Comparison of ENCODE assay signal across 21 cellular contexts in the genomic region with DNA sequence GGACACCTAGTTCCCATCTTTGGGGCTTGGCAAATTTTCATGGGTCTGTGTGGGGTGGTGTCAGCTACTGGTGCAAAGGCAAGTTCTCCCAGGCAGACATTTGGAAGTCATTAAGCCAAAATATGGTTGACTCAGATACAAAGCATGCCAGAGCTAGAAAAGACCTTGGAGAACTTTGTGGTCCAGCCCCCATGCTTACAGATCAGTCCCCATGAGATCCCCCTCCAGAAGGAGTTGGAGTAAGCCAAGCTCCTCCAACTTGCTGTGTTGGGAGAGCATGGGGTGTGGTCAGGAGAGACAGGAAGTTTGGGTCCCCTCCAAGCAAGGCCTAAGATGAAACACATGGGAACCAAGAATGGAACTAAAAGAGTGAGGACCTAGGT.
DNase-seq lines count a peak whose midpoint lies in the region; ATAC-seq and TF ChIP-seq lines count a peak whose summit lies in the region.
"Had no signal": no experiment of that assay in that cellular context is flagged by ENCODE, and none has a peak within 500 bp of the region (broad histone marks: within the 10 kb centered on the region; RNA-seq: fewer than 3 reads in every experiment).

No MANE protein-coding gene starts in this region.

- no peak overlapping the region for H3K4me3 ChIP-seq in SK-N-SH (ENCODE audit: low read depth in 2 of 2, low read length in 1 of 2)
- no peak overlapping the region for H3K4me3 ChIP-seq in adipocyte (ENCODE audit: low read length)
- H3K4me3 ChIP-seq: mucosa of descending colon, psoas muscle, transverse colon had no signal

- no peak for TF ChIP-seq RAD21 in SK-N-SH (IDR thresholded peaks at IDR 0.05; ENCODE audit: low read length)

- H3K9ac ChIP-seq in SK-N-SH, result no peak overlapping the region
- H3K9ac ChIP-seq in adipocyte (ENCODE audit: low read length), result no peak overlapping the region

- H3K27ac ChIP-seq in SK-N-SH (ENCODE audit: low read depth in 2 of 2, low read length in 1 of 2), result no peak overlapping the region
- H3K27ac ChIP-seq: 22Rv1, psoas muscle, transverse colon had no signal

- no peak for TF ChIP-seq CTCF in SK-N-SH (IDR thresholded peaks at IDR 0.05)

- H3K4me1 ChIP-seq in SK-N-SH (ENCODE audit: control insufficient read depth in 1 of 2, insufficient read depth in 2 of 2, low read depth in 1 of 2, low read length in 1 of 2) (peaks cover 0 to 6% of the 10 kb centered on the region in 2 experiments; a peak in 1 of 4 replicates), adipocyte (ENCODE audit: control insufficient read depth, insufficient read depth, low read length) (peaks cover 7% of the 10 kb centered on the region)

- POLR2A ChIA-PET in SK-N-SH (lab: Yijun Ruan, JAX), result no interaction called here

- no peak overlapping the region for H2AFZ ChIP-seq in SK-N-SH (ENCODE audit: low read depth)

- CTCF ChIA-PET in SK-N-SH (lab: Yijun Ruan, JAX), result interaction anchor here (0.7 to 11.5 kb wide), 45 partner anchors 8 to 940 kb away, joined by 3 to 167 read pairs (median 5); a partner anchor contains a TSS

- H4K20me1 ChIP-seq in SK-N-SH (ENCODE audit: insufficient read depth), result no peaks in the 10 kb centered on the region

- H3F3A ChIP-seq in SK-N-SH (replicated peaks; ENCODE audit: insufficient read depth), result no peaks in the 10 kb centered on the region

- no peaks in the 10 kb centered on the region for H3K79me2 ChIP-seq in SK-N-SH (ENCODE audit: insufficient read depth)

- H3K27me3 ChIP-seq in SK-N-SH (ENCODE audit: insufficient read depth), result no peaks in the 10 kb centered on the region
- H3K27me3 ChIP-seq in adipocyte (replicated peaks; ENCODE audit: control insufficient read depth, insufficient read depth, low read length), result no peaks in the 10 kb centered on the region

- DNase-seq in SK-N-SH (no peak), EL (peak; percentile 66), adipocyte (ENCODE audit: low read depth) (peak; percentile 47), left lobe of liver (ENCODE audit: low spot score) (peak; percentile 28), NCI-H2196 (lab: John Stamatoyannopoulos, UW; ENCODE audit: unreplicated experiment) (no peak), iPS-NIHi7 (ENCODE audit: extremely low spot score) (no peak), mucosa of gallbladder (ENCODE audit: low spot score) (no peak)
- DNase-seq: activated CD4-positive, alpha-beta T cell treated with anti-CD3 and anti-CD28 coated beads, Interleukin-2, amount 50 U/mL, for 48 hours; AML-193; DND-41; mucosa of descending colon; NCI-H1092; NCI-H1694; NCI-H446 treated with DMSO at 0.1 percent for 48 hours; occipital lobe; stimulated activated CD4-positive, alpha-beta T cell treated with anti-CD3 and anti-CD28 coated beads, Interleukin-4, amount 100 ng/mL, for 24 hours; transverse colon had no signal

- H3K36me3 ChIP-seq in SK-N-SH (replicated peaks in 1 of 2; ENCODE audit: control insufficient read depth in 1 of 2, insufficient read depth in 2 of 2, low read length in 1 of 2) (no peaks in the 10 kb centered on the region), adipocyte (ENCODE audit: control insufficient read depth, insufficient read depth, low read length, severe bottlenecking) (no peaks in the 10 kb centered on the region)
- H3K36me3 ChIP-seq: transverse colon had no signal

- ATAC-seq in SK-N-SH treated with all-trans-retinoic acid at 6 μM for 48 hours (no peak), left lobe of liver (no peak)
- ATAC-seq: natural killer cell treated with Interleukin-12 subunit alpha and Interleukin-12 subunit beta and Interleukin-15 and Interleukin-18, amount 100 ng/mL, for 72 hours had no signal

- no peak overlapping the region for H3K4me2 ChIP-seq in SK-N-SH

- TF ChIP-seq EP300 in SK-N-SH (IDR thresholded peaks at IDR 0.05; ENCODE audit: borderline replicate concordance in 1 of 2, low read depth in 1 of 2, low read length in 1 of 2), result no peak

- H3K9me3 ChIP-seq in SK-N-SH (no peaks in the 10 kb centered on the region), adipocyte (ENCODE audit: control insufficient read depth, low read length) (peaks cover 31% of the 10 kb centered on the region)
- H3K9me3 ChIP-seq: mucosa of descending colon, psoas muscle had no signal

- no peaks in the 10 kb centered on the region for H3K9me2 ChIP-seq in SK-N-SH

TF ChIP-seq in SK-N-SH, 30 proteins besides CTCF, POLR2A, EP300 and RAD21:
- TF ChIP-seq SMC3 (IDR thresholded peaks at IDR 0.05; ENCODE audit: low read depth, low read length) (no peak), TCF12 (IDR thresholded peaks at IDR 0.05) (peak; percentile 34)

TF ChIP-seq in SK-N-SH treated with all-trans-retinoic acid at 6 μM for 48 hours, 23 proteins besides CTCF, POLR2A, EP300 and RAD21:
- TF ChIP-seq ESRRG (CRISPR knock-in tag; IDR thresholded peaks at IDR 0.05) (no peak), BACH2 (CRISPR knock-in tag; IDR thresholded peaks at IDR 0.05; ENCODE audit: borderline replicate concordance) (no peak), TCF4 (CRISPR knock-in tag; IDR thresholded peaks at IDR 0.05; ENCODE audit: borderline replicate concordance) (no peak), PPARA (CRISPR knock-in tag; IDR thresholded peaks at IDR 0.05; ENCODE audit: borderline replicate concordance) (no peak), ZNF565 (CRISPR knock-in tag; conservative IDR thresholded peaks at IDR 0.05; ENCODE audit: low read depth) (no peak), ZNF70 (CRISPR knock-in tag; IDR thresholded peaks at IDR 0.05) (no peak), ZFP3 (CRISPR knock-in tag; IDR thresholded peaks at IDR 0.05) (no peak)
- TF ChIP-seq, protein P1, sequence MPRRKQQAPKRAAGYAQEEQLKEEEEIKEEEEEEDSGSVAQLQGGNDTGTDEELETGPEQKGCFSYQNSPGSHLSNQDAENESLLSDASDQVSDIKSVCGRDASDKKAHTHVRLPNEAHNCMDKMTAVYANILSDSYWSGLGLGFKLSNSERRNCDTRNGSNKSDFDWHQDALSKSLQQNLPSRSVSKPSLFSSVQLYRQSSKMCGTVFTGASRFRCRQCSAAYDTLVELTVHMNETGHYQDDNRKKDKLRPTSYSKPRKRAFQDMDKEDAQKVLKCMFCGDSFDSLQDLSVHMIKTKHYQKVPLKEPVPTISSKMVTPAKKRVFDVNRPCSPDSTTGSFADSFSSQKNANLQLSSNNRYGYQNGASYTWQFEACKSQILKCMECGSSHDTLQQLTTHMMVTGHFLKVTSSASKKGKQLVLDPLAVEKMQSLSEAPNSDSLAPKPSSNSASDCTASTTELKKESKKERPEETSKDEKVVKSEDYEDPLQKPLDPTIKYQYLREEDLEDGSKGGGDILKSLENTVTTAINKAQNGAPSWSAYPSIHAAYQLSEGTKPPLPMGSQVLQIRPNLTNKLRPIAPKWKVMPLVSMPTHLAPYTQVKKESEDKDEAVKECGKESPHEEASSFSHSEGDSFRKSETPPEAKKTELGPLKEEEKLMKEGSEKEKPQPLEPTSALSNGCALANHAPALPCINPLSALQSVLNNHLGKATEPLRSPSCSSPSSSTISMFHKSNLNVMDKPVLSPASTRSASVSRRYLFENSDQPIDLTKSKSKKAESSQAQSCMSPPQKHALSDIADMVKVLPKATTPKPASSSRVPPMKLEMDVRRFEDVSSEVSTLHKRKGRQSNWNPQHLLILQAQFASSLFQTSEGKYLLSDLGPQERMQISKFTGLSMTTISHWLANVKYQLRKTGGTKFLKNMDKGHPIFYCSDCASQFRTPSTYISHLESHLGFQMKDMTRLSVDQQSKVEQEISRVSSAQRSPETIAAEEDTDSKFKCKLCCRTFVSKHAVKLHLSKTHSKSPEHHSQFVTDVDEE (CRISPR knock-in tag; IDR thresholded peaks at IDR 0.05), result no peak

Comparison
In these comparisons a context has a peak if more than half of its experiments do, and no peak if none do; other contexts are left out.
1. DNase-seq: peak in EL (single experiment), adipocyte (single experiment) and left lobe of liver (single experiment); none in SK-N-SH (single experiment), NCI-H2196 (single experiment), iPS-NIHi7 (single experiment) and mucosa of gallbladder (single experiment).